Comparison of ENCODE assay signal across 1 cellular context in genomic region chr2:128503358-128504241, GRCh38.
TF ChIP-seq lines count a peak whose summit lies in the region.

No MANE protein-coding gene starts in this region.

TF ChIP-seq in K562, 482 proteins besides CTCF, POLR2A, EP300 and RAD21 (continued from another document):
- no peak for TF ChIP-seq MGA (IDR thresholded peaks at IDR 0.05)
